In genomic region chr12:11795910-11796459, GRCh38 we compare ENCODE assay signal across 11 cellular contexts.
DNase-seq lines count a peak whose midpoint lies in the region; ATAC-seq and TF ChIP-seq lines count a peak whose summit lies in the region.
"Had no signal": no experiment of that assay in that cellular context is flagged by ENCODE, and none has a peak within 500 bp of the region (broad histone marks: within the 10 kb centered on the region; RNA-seq: fewer than 3 reads in every experiment).

No MANE protein-coding gene starts in this region.

- H3K27ac ChIP-seq in heart right ventricle (peak overlapping the region in 6 of 10 donors; percentile 52 to 91 (median 85)), ascending aorta (peak overlapping the region; percentile 80 to 91), left lung (peak overlapping the region in 1 of 2 donors; percentile 49)

- WGBS in heart right ventricle, 2 donors = 59 to 62% methylated on average over 6 of the region's 6 CpGs

- TF ChIP-seq CTCF in heart right ventricle (IDR thresholded peaks at IDR 0.05) (no peak), ascending aorta (IDR thresholded peaks at IDR 0.05) (no peak), kidney epithelial cell (IDR thresholded peaks at IDR 0.05; ENCODE audit: insufficient read depth, low read length, poor library complexity, severe bottlenecking) (no peak), type B pancreatic cell (conservative IDR thresholded peaks at IDR 0.05) (no peak), left lung (IDR thresholded peaks at IDR 0.05) (no peak)

- H3K4me1 Mint-ChIP-seq in type B pancreatic cell (ENCODE audit: unreplicated experiment) = peaks cover 30% of the 10 kb centered on the region

- no peaks in the 10 kb centered on the region for H3K27me3 ChIP-seq in heart right ventricle
- no peaks in the 10 kb centered on the region for H3K27me3 ChIP-seq in ascending aorta
- H3K27me3 ChIP-seq in kidney epithelial cell (ENCODE audit: control insufficient read depth, insufficient read depth, low read length) = no peaks in the 10 kb centered on the region
- H3K27me3 ChIP-seq in left lung = no peaks in the 10 kb centered on the region

- H3K4me3 ChIP-seq in heart right ventricle = no peak overlapping the region
- no peak overlapping the region for H3K4me3 ChIP-seq in ascending aorta
- no peak overlapping the region for H3K4me3 ChIP-seq in kidney epithelial cell (ENCODE audit: low read depth, low read length)
- H3K4me3 ChIP-seq in left lung = no peak overlapping the region
- H3K4me3 ChIP-seq: lung had no signal

- peaks cover 38% of the 10 kb centered on the region for H3K36me3 Mint-ChIP-seq in type B pancreatic cell

- no peaks in the 10 kb centered on the region for H3K27me3 Mint-ChIP-seq in type B pancreatic cell

- H3K9me3 ChIP-seq in heart right ventricle (no peaks in the 10 kb centered on the region), ascending aorta (no peaks in the 10 kb centered on the region), left lung (no peaks in the 10 kb centered on the region)

- no peak for ATAC-seq in heart right ventricle
- no peak for ATAC-seq in Right ventricle myocardium inferior
- no peak for ATAC-seq in left lung

- peaks cover 13% of the 10 kb centered on the region for H3K9me3 Mint-ChIP-seq in type B pancreatic cell

- peak overlapping the region; percentile 57 for H3K4me3 Mint-ChIP-seq in type B pancreatic cell

- H3K4me1 ChIP-seq in heart right ventricle = peaks cover 6 to 78% (median 68%) of the 10 kb centered on the region in 9 donors
- H3K4me1 ChIP-seq in ascending aorta = peaks cover 30 to 49% of the 10 kb centered on the region in 2 donors
- peaks cover 13 to 69% of the 10 kb centered on the region in 2 donors for H3K4me1 ChIP-seq in left lung

- intact Hi-C loops in heart right ventricle (cut with DNase I) (loop anchor here in 4 of 10 donors (10.0 kb wide), 1 partner anchor 141 kb away; no protein-coding TSS in a partner anchor), Right ventricle myocardium inferior (cut with DNase I) (loop anchor here (2.0 kb wide), 1 partner anchor 39 kb away; no protein-coding TSS in a partner anchor), ascending aorta (cut with DNase I) (loop anchor here (5.0 to 10.0 kb wide), 3 partner anchors 36 to 141 kb away; no protein-coding TSS in a partner anchor), left lung (cut with DNase I) (no loop called here)

- DNase-seq in heart right ventricle (no peak), Right ventricle myocardium inferior (ENCODE audit: missing footprints) (no peak), ascending aorta (ENCODE audit: low spot score in 2 of 2) (no peak), kidney epithelial cell (ENCODE audit: low read depth) (peak; percentile 90), type B pancreatic cell (ENCODE audit: extremely low spot score, unreplicated experiment) (no peak), germinal center (ENCODE audit: low spot score) (no peak), hippocampal formation (lab: John Stamatoyannopoulos, UW) (no peak), left lung (no peak)
- DNase-seq: activated naive CD4-positive, alpha-beta T cell treated with Interleukin-2 at 50 U/mL for 16 hours; stimulated activated CD8-positive, alpha-beta memory T cell treated with anti-CD3 and anti-CD28 coated beads, Interleukin-4, amount 100 ng/mL, for 48 hours had no signal

- peak overlapping the region; percentile 93 for H3K27ac Mint-ChIP-seq in type B pancreatic cell

- H3K36me3 ChIP-seq in heart right ventricle (peaks cover 0 to 4% (median 0%) of the 10 kb centered on the region in 9 donors), ascending aorta (no peaks in the 10 kb centered on the region), kidney epithelial cell (ENCODE audit: control insufficient read depth, insufficient read depth, low read length) (no peaks in the 10 kb centered on the region), left lung (peaks cover 0 to 6% of the 10 kb centered on the region in 2 donors)

Comparison
In these comparisons a context has a peak if more than half of its experiments do, and no peak if none do; other contexts are left out.
1. intact Hi-C loops: an anchor here in Right ventricle myocardium inferior (2.0 kb wide) and ascending aorta (5.0 to 10.0 kb wide); none called in left lung.